In the genomic region with DNA sequence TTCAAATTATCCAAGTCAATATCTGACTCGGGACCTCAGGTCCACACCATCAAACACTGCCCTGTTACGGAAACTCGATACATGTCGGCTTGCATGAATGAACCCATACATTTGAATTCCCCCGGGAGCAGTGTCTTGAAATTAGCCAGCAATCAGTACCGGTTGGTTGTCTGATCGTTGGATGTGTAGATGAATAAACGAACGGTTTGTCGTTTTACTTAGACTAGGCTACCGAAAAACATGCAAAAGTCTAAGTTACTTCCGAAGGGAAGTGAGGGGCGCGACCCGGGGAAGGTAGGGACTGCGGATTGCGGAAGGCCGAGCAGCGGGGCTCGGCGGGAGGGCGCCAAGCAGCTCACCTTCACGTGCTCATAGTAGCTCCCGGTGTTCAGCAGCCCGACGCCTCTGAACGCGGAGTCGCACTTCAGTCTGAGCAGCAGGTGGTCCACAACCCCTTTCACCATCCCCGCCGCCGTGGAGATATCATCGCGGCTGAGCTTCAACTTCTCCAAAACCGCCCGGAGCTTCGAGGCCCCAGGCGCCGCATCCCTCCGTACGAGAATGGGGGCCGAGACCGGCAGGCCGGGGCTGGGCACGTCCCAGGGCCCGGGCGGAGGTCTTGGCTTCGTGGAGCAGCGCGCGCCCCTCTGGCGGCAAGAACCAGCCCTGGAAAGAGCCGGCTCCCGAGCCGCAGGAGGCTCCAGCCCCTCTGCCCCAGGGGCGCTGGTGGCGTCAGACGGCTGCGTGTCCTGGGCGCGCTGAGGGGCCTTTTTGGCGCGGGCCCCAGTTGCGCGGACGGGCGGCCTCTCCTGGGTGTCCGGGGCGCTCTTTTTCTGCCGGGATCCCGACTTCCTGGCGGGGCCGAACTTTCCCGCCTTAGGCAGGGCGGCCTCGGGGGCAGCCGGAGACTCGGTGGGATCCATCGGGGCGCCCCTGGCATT, we compare ENCODE assay signal across 8 cellular contexts. TPM values are rescaled to one million over a fixed set of nuclear protein-coding genes. Genes with fewer than 3 reads are reported as not detected.
DNase-seq lines count a peak whose midpoint lies in the region; ATAC-seq and TF ChIP-seq lines count a peak whose summit lies in the region.

No MANE protein-coding gene starts in this region.

- peak overlapping the region; percentile 92 for H3K9ac ChIP-seq in PC-3 (ENCODE audit: low read length)

- H3K27me3 ChIP-seq in PC-3 (ENCODE audit: low read length) (no peaks in the 10 kb centered on the region), neuron (ENCODE audit: insufficient read depth, low read length) (no peaks in the 10 kb centered on the region)

- peak overlapping the region; percentile 76 for H3K27ac ChIP-seq in PC-3 (ENCODE audit: low read length)
- peak overlapping the region; percentile 75 for H3K27ac ChIP-seq in urinary bladder (ENCODE audit: low read depth)

- peak overlapping the region; percentile 99 for H3K4me3 ChIP-seq in PC-3 (ENCODE audit: low read length)
- peak overlapping the region; percentile 70 to 87 for H3K4me3 ChIP-seq in foreskin fibroblast (ENCODE audit: low read depth in 1 of 2, low read length in 2 of 2)
- H3K4me3 ChIP-seq in neuron (ENCODE audit: low read length), result no peak overlapping the region
- H3K4me3 ChIP-seq in urinary bladder (ENCODE audit: low read depth, low read length), result peak overlapping the region; percentile 79

- no peaks in the 10 kb centered on the region; the same call in 1 of the 2 replicates for H3K36me3 ChIP-seq in PC-3 (ENCODE audit: low read depth, low read length)
- no peaks in the 10 kb centered on the region for H3K36me3 ChIP-seq in neuron (ENCODE audit: insufficient read depth, low read length)
- H3K36me3 ChIP-seq in urinary bladder (ENCODE audit: insufficient read depth), result no peaks in the 10 kb centered on the region

- H3K4me2 ChIP-seq in PC-3 (ENCODE audit: low read length), result peak overlapping the region; percentile 99

- H4K20me1 ChIP-seq in PC-3 (ENCODE audit: low read length), result 0 out of 2 replicates have a peak, but pooled peaks cover 4% of the 10 kb centered on the region

- POLR2A ChIA-PET in PC-3 (lab: Charles Lee; ENCODE audit: unreplicated experiment), result interaction anchor here (1.1 kb wide), 1 partner anchor 10 kb away, joined by 6 read pairs; the partner anchor contains the start of gene MTO1

- intact Hi-C loops in PC-3 (cut with micrococcal nuclease), result loop anchor here (5.0 kb wide), 1 partner anchor 899 kb away; no protein-coding TSS in a partner anchor

- no peaks in the 10 kb centered on the region for H3K9me3 ChIP-seq in PC-3 (ENCODE audit: low read length)
- no peaks in the 10 kb centered on the region for H3K9me3 ChIP-seq in neuron (ENCODE audit: low read length)

- ATAC-seq in GM19035 (IDR thresholded peaks at IDR 0.05; ENCODE audit: unreplicated experiment) (peak; percentile 49), HG03354 (IDR thresholded peaks at IDR 0.05; ENCODE audit: poor library complexity, severe bottlenecking, unreplicated experiment) (peak; percentile 79), PC-3 (peak; percentile 60)

- DNase-seq in Ammon's horn (ENCODE audit: low spot score), result peak; percentile 35
- DNase-seq in PC-3, result peak; percentile 35
- peak; percentile 21 for DNase-seq in activated gamma-delta T cell (lab: John Stamatoyannopoulos, UW)
- DNase-seq in foreskin fibroblast, result peak; percentile 36 to 68

- H3K9me2 ChIP-seq in PC-3 (replicated peaks; ENCODE audit: low read length), result no peaks in the 10 kb centered on the region

- H3K4me1 ChIP-seq in PC-3 (ENCODE audit: insufficient read depth, low read length), result no peaks in the 10 kb centered on the region
- H3K4me1 ChIP-seq in neuron (ENCODE audit: insufficient read depth, low read length), result no peaks in the 10 kb centered on the region
- peaks cover 1% of the 10 kb centered on the region for H3K4me1 ChIP-seq in urinary bladder (ENCODE audit: insufficient read depth)

- H3F3A ChIP-seq in PC-3 (ENCODE audit: low read length, unreplicated experiment), result no peaks in the 10 kb centered on the region

- H2AFZ ChIP-seq in PC-3 (ENCODE audit: low read length) (peak overlapping the region; percentile 83), neuron (ENCODE audit: low read depth, low read length) (peak overlapping the region; percentile 12)

- peaks cover 62% of the 10 kb centered on the region for H3K79me2 ChIP-seq in PC-3 (ENCODE audit: low read length)

- 2% methylated on average over 80 of the region's 80 CpGs for WGBS in urinary bladder

- no peak for TF ChIP-seq CTCF in PC-3 (conservative IDR thresholded peaks at IDR 0.05; ENCODE audit: low read depth, low read length)
- TF ChIP-seq CTCF in foreskin fibroblast (IDR thresholded peaks at IDR 0.05; ENCODE audit: low read depth, low read length), result no peak

- CTCF ChIA-PET in PC-3 (lab: Charles Lee), result interaction anchor here (1.1 to 1.6 kb wide), 2 partner anchors 62 to 63 kb away, joined by 3 to 4 read pairs; no protein-coding TSS in a partner anchor

- TSS peak; percentile 48 for BruUV-seq in PC-3 (replicated peaks; lab: Mats Ljungman, UMichigan)

RNA-seq across cellular contexts. Expression of gene CGAS, which starts 0.7 kb away (rescaled TPM):
- 18.7 and 19.4 TPM in 2 replicates for total RNA-seq in PC-3 (2014; rRNA removed)
- total RNA-seq in urinary bladder, result 16.0 TPM
- polyA plus RNA-seq in urinary bladder, result 3.1 TPM

RNA-seq across cellular contexts. Expression of gene MTO1, which starts 10.1 kb away (rescaled TPM):
- total RNA-seq in PC-3 (2014; rRNA removed) (13.8 and 19.5 TPM in 2 replicates), urinary bladder (28.3 TPM)
- polyA plus RNA-seq in urinary bladder, result 19.8 TPM

RNA-seq across cellular contexts. Expression of gene DDX43, which starts 56.8 kb away (rescaled TPM):
- total RNA-seq in PC-3 (2014; rRNA removed), result not detected in 2 replicates
- 0.42 TPM for total RNA-seq in urinary bladder
- polyA plus RNA-seq in urinary bladder, result 1.3 TPM
